Comparison of ENCODE assay signal across 26 cellular contexts in the genomic region with DNA sequence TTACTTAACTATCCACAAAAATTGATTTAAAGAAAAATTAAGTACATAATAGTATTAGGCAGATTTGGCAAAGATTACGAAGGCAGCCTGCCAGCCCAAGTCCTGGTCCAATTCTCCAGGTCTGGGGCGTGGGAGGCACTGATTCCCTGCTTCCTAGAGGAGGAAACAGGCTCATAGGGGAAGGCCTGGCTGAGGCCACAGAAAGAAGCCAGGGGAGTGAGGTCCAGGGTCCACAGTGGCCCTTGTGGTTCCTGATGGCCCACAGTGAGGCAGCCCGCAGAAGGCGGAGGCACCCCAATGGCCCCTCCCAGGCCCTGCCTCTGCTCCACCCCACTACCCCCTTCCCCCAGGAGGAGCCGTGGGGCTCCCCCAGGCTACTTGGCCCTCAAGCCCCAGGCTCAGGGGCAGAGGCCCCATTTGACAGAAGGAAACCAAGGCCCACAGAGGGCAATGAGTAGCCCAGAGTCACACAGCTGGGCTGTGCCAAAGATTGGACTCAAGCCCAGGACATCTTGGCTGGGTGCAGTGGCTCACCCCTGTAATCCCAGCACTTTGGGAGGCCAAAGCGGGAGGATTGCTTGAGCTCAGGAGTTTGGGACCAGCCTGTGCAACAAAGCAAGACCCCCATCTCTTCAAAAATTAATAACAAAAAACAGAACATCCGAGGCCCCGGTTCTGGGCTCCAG. TPM values are rescaled to one million over a fixed set of nuclear protein-coding genes. Genes with fewer than 3 reads are reported as not detected.
DNase-seq lines count a peak whose midpoint lies in the region; ATAC-seq and TF ChIP-seq lines count a peak whose summit lies in the region.
"Had no signal": no experiment of that assay in that cellular context is flagged by ENCODE, and none has a peak within 500 bp of the region (broad histone marks: within the 10 kb centered on the region; RNA-seq: fewer than 3 reads in every experiment).

No MANE protein-coding gene starts in this region.

- intact Hi-C loops in ovary (cut with DNase I), result loop anchor here in 2 of 4 donors (5.0 to 10.0 kb wide), 3 partner anchors 33 to 72 kb away; no protein-coding TSS in a partner anchor
- intact Hi-C loops in tibial artery (cut with DNase I; ENCODE audit: low total_unique reads), result no loop called here

- no peak for TF ChIP-seq EP300 in ovary (IDR thresholded peaks at IDR 0.05)

- H3K27ac ChIP-seq in ovary (peak overlapping the region; percentile 39 to 49), tibial artery (peak overlapping the region; percentile 71 to 90)
- H3K27ac ChIP-seq: KMS-11, SJSA1 had no signal

- ATAC-seq in T-helper 17 cell (no peak), GM21528 (IDR thresholded peaks at IDR 0.05; ENCODE audit: low FRiP score, unreplicated experiment) (no peak)
- ATAC-seq: esophagus mucosa; naive thymus-derived CD8-positive, alpha-beta T cell had no signal

- H3K9me3 ChIP-seq in T-helper 17 cell (ENCODE audit: control insufficient read depth, low read length, poor library complexity, severe bottlenecking), result no peaks in the 10 kb centered on the region
- no peaks in the 10 kb centered on the region for H3K9me3 ChIP-seq in ovary
- H3K9me3 ChIP-seq in tibial artery, result no peaks in the 10 kb centered on the region
- H3K9me3 ChIP-seq: SJSA1 had no signal

- no peaks in the 10 kb centered on the region for H3K9me3 Mint-ChIP-seq in immature natural killer cell
- H3K9me3 Mint-ChIP-seq: CD8-positive, alpha-beta memory T cell; naive thymus-derived CD8-positive, alpha-beta T cell had no signal

- H3K4me3 Mint-ChIP-seq in T-helper 17 cell, result no peak overlapping the region
- no peak overlapping the region for H3K4me3 Mint-ChIP-seq in immature natural killer cell
- H3K4me3 Mint-ChIP-seq: CD8-positive, alpha-beta memory T cell; naive thymus-derived CD8-positive, alpha-beta T cell had no signal

- no peaks in the 10 kb centered on the region for H3K36me3 ChIP-seq in ovary
- peaks cover 32 to 72% (median 62%) of the 10 kb centered on the region in 3 donors for H3K36me3 ChIP-seq in tibial artery

- H3K4me3 ChIP-seq in fibroblast of mammary gland (ENCODE audit: control insufficient read depth, low read depth, low read length) (no peak overlapping the region), ovary (no peak overlapping the region), tibial artery (no peak overlapping the region)
- H3K4me3 ChIP-seq: SJSA1 had no signal

- TF ChIP-seq POLR2A in ovary (IDR thresholded peaks at IDR 0.05), result no peak

- peak overlapping the region; percentile 72 for H3K27ac Mint-ChIP-seq in T-helper 17 cell
- peak overlapping the region in 2 of 6 donors; percentile 27 to 67 for H3K27ac Mint-ChIP-seq in immature natural killer cell

- H3K27me3 Mint-ChIP-seq in T-helper 17 cell (no peaks in the 10 kb centered on the region), immature natural killer cell (ENCODE audit: low read depth in 3 of 3) (peaks cover 9 to 14% (median 12%) of the 10 kb centered on the region in 3 donors)
- H3K27me3 Mint-ChIP-seq: CD8-positive, alpha-beta memory T cell had no signal

- WGBS in ovary, 3 donors, result 55 to 62% (median 62%) methylated on average over 7 to 8 of the region's 8 CpGs

- TF ChIP-seq CTCF in fibroblast of mammary gland (conservative IDR thresholded peaks at IDR 0.05; ENCODE audit: control insufficient read depth, insufficient read depth, low read depth, low read length) (no peak), ovary (IDR thresholded peaks at IDR 0.05) (no peak), tibial artery (IDR thresholded peaks at IDR 0.05) (no peak)

- DNase-seq in T-helper 17 cell (no peak), fibroblast of mammary gland (ENCODE audit: low read depth) (peak; percentile 38), ovary (no peak), tibial artery (no peak), NCI-H526 (lab: John Stamatoyannopoulos, UW) (no peak), immature natural killer cell (no peak)
- DNase-seq in activated naive CD4-positive, alpha-beta T cell (lab: John Stamatoyannopoulos, UW), result no peak
- DNase-seq: activated CD4-positive, alpha-beta T cell treated with anti-CD3 and anti-CD28 coated beads, Interleukin-2, amount 50 U/mL, for 4 hours; activated gamma-delta T cell; amniotic stem cell; CD8-positive, alpha-beta memory T cell; central memory CD4-positive, alpha-beta T cell; DND-41; naive thymus-derived CD8-positive, alpha-beta T cell; NCI-H1048; NCI-H524; small intestine; stimulated activated CD4-positive, alpha-beta T cell treated with anti-CD3 and anti-CD28 coated beads, Interleukin-4, amount 100 ng/mL, for 24 hours; T-helper 2 cell had no signal

- peaks cover 7% of the 10 kb centered on the region for H3K36me3 Mint-ChIP-seq in T-helper 17 cell (ENCODE audit: low read depth)
- H3K36me3 Mint-ChIP-seq in immature natural killer cell, result peaks cover 5 to 14% (median 8%) of the 10 kb centered on the region in 3 donors
- H3K36me3 Mint-ChIP-seq: naive thymus-derived CD8-positive, alpha-beta T cell had no signal

- H3K4me1 Mint-ChIP-seq in T-helper 17 cell, result peaks cover 5% of the 10 kb centered on the region
- peaks cover 44 to 45% of the 10 kb centered on the region in 2 donors for H3K4me1 Mint-ChIP-seq in immature natural killer cell

- H3K4me1 ChIP-seq in ovary (ENCODE audit: insufficient read depth) (peaks cover 24% of the 10 kb centered on the region), tibial artery (peaks cover 9 to 59% (median 47%) of the 10 kb centered on the region in 4 donors)

- H3K27me3 ChIP-seq in ovary (no peaks in the 10 kb centered on the region), tibial artery (no peaks in the 10 kb centered on the region)
- H3K27me3 ChIP-seq: SJSA1 had no signal

RNA-seq across cellular contexts. Expression of a gene that starts 21.0 kb away (rescaled TPM):
- total RNA-seq in T-helper 17 cell, result not detected
- total RNA-seq in ovary, result not detected
- polyA plus RNA-seq in ovary, result under 1 TPM in 1 of 2 donors, not detected in 1; 0.27 TPM
- not detected for polyA plus RNA-seq in immature natural killer cell
- total RNA-seq: CD8-positive, alpha-beta memory T cell; esophagus mucosa; H1; HT-29; naive thymus-derived CD8-positive, alpha-beta T cell; SJSA1; subcutaneous adipose tissue had no signal
- polyA plus RNA-seq: CD8-positive, alpha-beta memory T cell; H1; naive thymus-derived CD8-positive, alpha-beta T cell; small intestine had no signal

RNA-seq across cellular contexts. Expression of a gene that starts 35.6 kb away (rescaled TPM):
- total RNA-seq in T-helper 17 cell (not detected), ovary (under 1 TPM in 2 of 7 donors, not detected in 5; 0.13 to 0.24 TPM)
- polyA plus RNA-seq in ovary (not detected), immature natural killer cell (not detected)
- total RNA-seq: CD8-positive, alpha-beta memory T cell; esophagus mucosa; H1; HT-29; SJSA1; subcutaneous adipose tissue had no signal
- polyA plus RNA-seq: CD8-positive, alpha-beta memory T cell; H1; naive thymus-derived CD8-positive, alpha-beta T cell; small intestine had no signal

RNA-seq across cellular contexts. Expression of a gene that starts 42.5 kb away (rescaled TPM):
- total RNA-seq in T-helper 17 cell (100 to 1,000 TPM in 1 of 2 donors, 10 to 100 TPM in 1; 78.8 to 152 TPM), ovary (100 to 1,000 TPM in 1 of 7 donors, 10 to 100 TPM in 6; 21.6 to 111 (median 57.1) TPM)
- polyA plus RNA-seq in ovary (100 to 1,000 TPM in 1 of 2 donors, 10 to 100 TPM in 1; 55.2 to 120 TPM), immature natural killer cell (10 to 100 TPM in 1 of 3 donors, 1 to 10 TPM in 2; 3.1 to 30.2 (median 6.1) TPM)
